In genomic region chr10:113899952-113900598, GRCh38 we compare ENCODE assay signal across 30 cellular contexts. TPM values are rescaled to one million over a fixed set of nuclear protein-coding genes. Genes with fewer than 3 reads are reported as not detected.
DNase-seq lines count a peak whose midpoint lies in the region; ATAC-seq, FAIRE-seq and TF ChIP-seq lines count a peak whose summit lies in the region.
"Had no signal": no experiment of that assay in that cellular context is flagged by ENCODE, and none has a peak within 500 bp of the region (broad histone marks: within the 10 kb centered on the region; RNA-seq: fewer than 3 reads in every experiment).

No MANE protein-coding gene starts in this region.

- H3F3A ChIP-seq in SK-N-SH (replicated peaks; ENCODE audit: insufficient read depth): no peaks in the 10 kb centered on the region

- no peaks in the 10 kb centered on the region; the same call in 1 of the 2 replicates for H3K79me2 ChIP-seq in SK-N-SH (ENCODE audit: insufficient read depth)

- no peaks in the 10 kb centered on the region for H3K9me2 ChIP-seq in SK-N-SH

- peaks cover 38 to 58% of the 10 kb centered on the region in 2 experiments for H3K36me3 ChIP-seq in SK-N-SH (replicated peaks in 1 of 2; ENCODE audit: control insufficient read depth in 1 of 2, insufficient read depth in 2 of 2, low read length in 1 of 2)
- peaks cover 46% of the 10 kb centered on the region for H3K36me3 ChIP-seq in WERI-Rb-1
- H3K36me3 ChIP-seq in mucosa of descending colon (ENCODE audit: low read depth): no peaks in the 10 kb centered on the region

- no peak for FAIRE-seq in A549 (lab: Jason Lieb, UNC)

- H3K4me3 ChIP-seq in A549: no peak overlapping the region
- H3K4me3 ChIP-seq in SK-N-SH (ENCODE audit: low read depth in 2 of 2, low read length in 1 of 2): no peak overlapping the region
- no peak overlapping the region for H3K4me3 ChIP-seq in fibroblast of mammary gland (ENCODE audit: control insufficient read depth, low read depth, low read length)
- H3K4me3 ChIP-seq in WERI-Rb-1 (ENCODE audit: low read depth, low read length): no peak overlapping the region
- H3K4me3 ChIP-seq in mucosa of descending colon: no peak overlapping the region
- H3K4me3 ChIP-seq: ascending aorta, HAP-1, Peyer's patch, SJSA1, smooth muscle cell, transverse colon had no signal

- ATAC-seq in A549 (no peak), mucosa of descending colon (no peak)
- ATAC-seq: activated CD4-positive, CD25-positive, alpha-beta regulatory T cell treated with anti-CD3 and anti-CD28 coated beads, Interleukin-2, amount 50 U/mL, for 24 hours; left lobe of liver; naive thymus-derived CD8-positive, alpha-beta T cell had no signal

- H3K27me3 ChIP-seq in SK-N-SH (ENCODE audit: insufficient read depth): no peaks in the 10 kb centered on the region
- H3K27me3 ChIP-seq in WERI-Rb-1 (ENCODE audit: insufficient read depth, low read depth, severe bottlenecking): no peaks in the 10 kb centered on the region
- H3K27me3 ChIP-seq: ascending aorta, Peyer's patch, SJSA1, transverse colon had no signal

- no peak for TF ChIP-seq POLR2A in A549 (IDR thresholded peaks at IDR 0.05; ENCODE audit: low read length)

- H2AFZ ChIP-seq in SK-N-SH (ENCODE audit: low read depth): no peak overlapping the region

- DNase-seq in A549 (ENCODE audit: low read depth in 1 of 2, low spot score in 1 of 2) (no peak), SK-N-SH (peak; percentile 8), fibroblast of mammary gland (ENCODE audit: low read depth) (peak; percentile 34), inferior parietal cortex (ENCODE audit: extremely low spot score) (peak; percentile 24), NCI-H1048 (lab: John Stamatoyannopoulos, UW) (no peak), WERI-Rb-1 (no peak), NCI-H1092 (lab: John Stamatoyannopoulos, UW) (no peak), mucosa of descending colon (no peak)
- DNase-seq: activated CD4-positive, alpha-beta memory T cell treated with anti-CD3 and anti-CD28 coated beads for 36 hours; activated CD8-positive, alpha-beta memory T cell treated with anti-CD3 and anti-CD28 coated beads, Interleukin-2, amount 50 U/mL, for 4 hours; activated naive CD4-positive, alpha-beta T cell treated with anti-CD3 and anti-CD28 coated beads, Interleukin-2, amount 10 ng/mL, durations not matched to agents 7 days and 5 days; central memory CD4-positive, alpha-beta T cell; DMS53; GDM1; naive thymus-derived CD8-positive, alpha-beta T cell; NCI-H1417; NCI-H2081; NCI-H226; NCI-H69; occipital lobe; Peyer's patch; stimulated activated CD4-positive, alpha-beta T cell treated with anti-CD3 and anti-CD28 coated beads, Interleukin-2, amount 100 ng/mL, for 24 hours; T-helper 1 cell; transverse colon had no signal

- no peak overlapping the region for H3K27ac ChIP-seq in A549
- peak overlapping the region in 1 of 2 experiments; percentile 22; a peak in 1 of 4 replicates for H3K27ac ChIP-seq in SK-N-SH (ENCODE audit: low read depth in 2 of 2, low read length in 1 of 2)
- no peak overlapping the region for H3K27ac ChIP-seq in WERI-Rb-1
- H3K27ac ChIP-seq: ascending aorta, Peyer's patch, SJSA1, transverse colon had no signal

- intact Hi-C loops in mucosa of descending colon (cut with DNase I, micrococcal nuclease): no loop called here

- TF ChIP-seq CTCF in A549 (IDR thresholded peaks at IDR 0.05): no peak
- TF ChIP-seq CTCF in SK-N-SH (IDR thresholded peaks at IDR 0.05): no peak
- no peak for TF ChIP-seq CTCF in fibroblast of mammary gland (conservative IDR thresholded peaks at IDR 0.05; ENCODE audit: control insufficient read depth, insufficient read depth, low read depth, low read length)
- no peak for TF ChIP-seq CTCF in WERI-Rb-1 (IDR thresholded peaks at IDR 0.05; ENCODE audit: low read depth, low read length)
- TF ChIP-seq CTCF in mucosa of descending colon (IDR thresholded peaks at IDR 0.05): no peak

- H3K4me2 ChIP-seq in A549 (no peak overlapping the region), SK-N-SH (no peak overlapping the region)
- H3K4me2 ChIP-seq: smooth muscle cell had no signal

- no peak for TF ChIP-seq EP300 in A549 (IDR thresholded peaks at IDR 0.05)
- no peak for TF ChIP-seq EP300 in SK-N-SH (IDR thresholded peaks at IDR 0.05; ENCODE audit: borderline replicate concordance in 1 of 2, low read depth in 1 of 2, low read length in 1 of 2)

- no peaks in the 10 kb centered on the region for H4K20me1 ChIP-seq in SK-N-SH (ENCODE audit: insufficient read depth)

- H3K9me3 ChIP-seq in A549 (no peaks in the 10 kb centered on the region), SK-N-SH (no peaks in the 10 kb centered on the region), WERI-Rb-1 (ENCODE audit: severe bottlenecking) (no peaks in the 10 kb centered on the region), mucosa of descending colon (no peaks in the 10 kb centered on the region)
- H3K9me3 ChIP-seq: ascending aorta, HAP-1, Peyer's patch, SJSA1, transverse colon had no signal

- POLR2A ChIA-PET in A549 (lab: Yijun Ruan, JAX) (no interaction called here), SK-N-SH (lab: Yijun Ruan, JAX) (no interaction called here)

- H3K4me1 ChIP-seq in A549 (peaks cover 8% of the 10 kb centered on the region; the same call in 2 of the 3 replicates), SK-N-SH (ENCODE audit: control insufficient read depth in 1 of 2, insufficient read depth in 2 of 2, low read depth in 1 of 2, low read length in 1 of 2) (peaks cover 5 to 13% of the 10 kb centered on the region in 2 experiments; a peak in 3 of 4 replicates), mucosa of descending colon (ENCODE audit: low read depth) (no peaks in the 10 kb centered on the region)
- H3K4me1 ChIP-seq: HAP-1, transverse colon had no signal

- H3K9ac ChIP-seq in SK-N-SH: no peak overlapping the region

- CTCF ChIA-PET in A549 (lab: Yijun Ruan, JAX): interaction anchor here (0.6 to 1.0 kb wide), 2 partner anchors 9 to 340 kb away, joined by 3 read pairs; no protein-coding TSS in a partner anchor
- CTCF ChIA-PET in SK-N-SH (lab: Yijun Ruan, JAX): no interaction called here

- TF ChIP-seq RAD21 in A549 (conservative IDR thresholded peaks at IDR 0.05 in 1 of 2, IDR thresholded peaks at IDR 0.05 in 1 of 2) (no peak), SK-N-SH (IDR thresholded peaks at IDR 0.05; ENCODE audit: low read length) (no peak)

- WGBS in A549 (ENCODE audit: missing lambda C conversion rate): 96% methylated on average over 2 of the region's 2 CpGs
- WGBS in SK-N-SH (ENCODE audit: low lambda C conversion rate): 86% methylated on average over 2 of the region's 2 CpGs

TF ChIP-seq in A549, 52 proteins besides CTCF, POLR2A, EP300 and RAD21 (continues in another document):
- TF ChIP-seq ZFP36 (IDR thresholded peaks at IDR 0.05; ENCODE audit: borderline replicate concordance, partially characterized antibody): peak; percentile 14
- TF ChIP-seq HMGXB4 (CRISPR knock-in tag; IDR thresholded peaks at IDR 0.05; ENCODE audit: borderline replicate concordance): no peak
- no peak for TF ChIP-seq CEBPB (IDR thresholded peaks at IDR 0.05)

TF ChIP-seq in SK-N-SH, 30 proteins besides CTCF, POLR2A, EP300 and RAD21 (continues in another document):
- no peak for TF ChIP-seq FOXM1 (IDR thresholded peaks at IDR 0.05; ENCODE audit: low read depth)
- TF ChIP-seq USF2 (IDR thresholded peaks at IDR 0.05; ENCODE audit: borderline replicate concordance, low read depth, low read length): no peak
- TF ChIP-seq SIN3A (IDR thresholded peaks at IDR 0.05; ENCODE audit: borderline replicate concordance, low read depth, low read length): no peak
- no peak for TF ChIP-seq SMC3 (IDR thresholded peaks at IDR 0.05; ENCODE audit: low read depth, low read length)
- no peak for TF ChIP-seq RFX5 (IDR thresholded peaks at IDR 0.05; ENCODE audit: low read length)
- no peak for TF ChIP-seq ZBTB33 (IDR thresholded peaks at IDR 0.05; ENCODE audit: borderline replicate concordance, low read depth)

RNA-seq across cellular contexts. Expression of gene NHLRC2, which starts 45.6 kb away (rescaled TPM):
- polyA plus RNA-seq in A549 (2011; rRNA removed): 16.1 and 17.3 TPM in 2 replicates
- 3.1 and 3.9 TPM in 2 replicates for polyA plus RNA-seq in A549 (2012; cell fraction: cytosol; rRNA removed)
- polyA plus RNA-seq in A549 (2012; cell fraction: nucleus; rRNA removed): 3.7 and 4.7 TPM in 2 replicates
- polyA plus RNA-seq in A549 (2017; fragmentation: RNase III; extraction: RNeasy Plus Mini Kit Qiagen cat#74134 plus additional on column Dnase treatment): 4.9 to 5.8 TPM (median 5.1 TPM) in 3 replicates
- polyA minus RNA-seq in A549 (2011; rRNA and poly(A)+ RNA removed): 19.0 and 24.1 TPM in 2 replicates
- polyA plus RNA-seq in SK-N-SH (2012; rRNA removed): 2.8 and 3.4 TPM in 2 replicates
- 4.0 TPM in 2 replicates for polyA plus RNA-seq in SK-N-SH (2012; cell fraction: cytosol; rRNA removed)
- 4.7 and 6.9 TPM in 2 replicates for polyA plus RNA-seq in SK-N-SH (2012; cell fraction: nucleus; rRNA removed)
- total RNA-seq in mucosa of descending colon: 10 to 100 TPM; 30.4 to 51.5 (median 31.0) TPM

RNA-seq across cellular contexts. Expression of gene DCLRE1A, which starts 46.2 kb away (rescaled TPM):
- polyA plus RNA-seq in A549 (2011; rRNA removed): 22.8 and 26.8 TPM in 2 replicates
- polyA plus RNA-seq in A549 (2012; cell fraction: cytosol; rRNA removed): 5.3 and 6.3 TPM in 2 replicates
- polyA plus RNA-seq in A549 (2012; cell fraction: nucleus; rRNA removed): 3.0 and 4.3 TPM in 2 replicates
- polyA plus RNA-seq in A549 (2017; fragmentation: RNase III; extraction: RNeasy Plus Mini Kit Qiagen cat#74134 plus additional on column Dnase treatment): 11.5 to 12.8 TPM (median 11.8 TPM) in 3 replicates
- 11.2 and 11.7 TPM in 2 replicates for polyA minus RNA-seq in A549 (2011; rRNA and poly(A)+ RNA removed)
- 2.6 and 4.0 TPM in 2 replicates for polyA plus RNA-seq in SK-N-SH (2012; rRNA removed)
- 4.5 and 4.9 TPM in 2 replicates for polyA plus RNA-seq in SK-N-SH (2012; cell fraction: cytosol; rRNA removed)
- 1.5 and 3.1 TPM in 2 replicates for polyA plus RNA-seq in SK-N-SH (2012; cell fraction: nucleus; rRNA removed)
- total RNA-seq in mucosa of descending colon: 1 to 10 TPM; 4.7 to 6.5 (median 5.1) TPM

Comparison
In these comparisons a context has a peak if more than half of its experiments do, and no peak if none do; other contexts are left out.
1. DNase-seq: peak in SK-N-SH (single experiment), fibroblast of mammary gland (single experiment) and inferior parietal cortex (single experiment); none in A549 (0 of 2), NCI-H1048 (single experiment), WERI-Rb-1 (single experiment), NCI-H1092 (single experiment) and mucosa of descending colon (0 of 3).